Comparison of ENCODE assay signal across 8 cellular contexts in the genomic region with DNA sequence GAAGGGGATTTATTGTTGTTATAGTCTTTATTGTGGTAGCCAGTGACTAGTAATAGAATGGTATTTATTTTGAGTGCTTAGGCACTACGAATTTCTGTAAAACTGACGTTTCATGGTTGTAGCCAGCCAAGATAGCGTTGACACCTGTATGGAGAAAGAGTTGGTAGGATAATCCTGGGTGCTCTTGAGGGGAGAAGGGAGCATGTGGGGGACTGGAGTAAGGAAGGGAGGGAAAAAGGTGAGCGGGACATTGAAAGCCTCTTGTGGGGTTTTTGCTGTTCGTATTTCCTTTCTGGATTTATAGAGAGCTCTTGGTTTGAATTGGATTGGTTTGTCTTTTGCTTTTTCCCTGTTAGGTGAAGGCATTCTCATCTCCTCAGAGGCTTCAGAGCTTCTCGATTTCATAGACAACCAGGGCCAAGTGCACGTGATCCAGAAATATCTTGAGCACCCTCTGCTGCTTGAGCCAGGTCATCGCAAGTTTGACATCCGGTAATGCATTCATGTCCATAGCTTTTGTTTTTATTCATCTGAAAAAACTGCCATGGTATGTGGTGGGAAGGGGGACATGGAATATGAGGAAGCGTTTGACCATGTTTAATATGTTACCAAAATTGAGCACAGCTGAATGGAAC. TPM values are rescaled to one million over a fixed set of nuclear protein-coding genes. Genes with fewer than 3 reads are reported as not detected.
DNase-seq lines count a peak whose midpoint lies in the region; ATAC-seq and TF ChIP-seq lines count a peak whose summit lies in the region.
"Not testable (repeated sequence)": the region's sequence is repeated elsewhere in the genome, so short reads cannot be mapped to it uniquely, and the experiment has no call there.

No MANE protein-coding gene starts in this region.

- WGBS in GM23248 (ENCODE audit: low coverage in 1 of 2, low lambda C conversion rate in 2 of 2, missing lambda C conversion rate in 2 of 2), 2 experiments = 62 to 65% methylated on average over 9 of the region's 10 CpGs
- WGBS in esophagus squamous epithelium, 2 donors = 46 to 51% methylated on average over 6 to 9 of the region's 10 CpGs

- H3F3A ChIP-seq in GM23248 (ENCODE audit: insufficient read depth) = not testable (repeated sequence)

- in situ Hi-C loops in GM23248 (cut with MboI) = not testable (repeated sequence)

- not testable (repeated sequence) for H3K36me3 ChIP-seq in GM23248 (ENCODE audit: low read depth); lower lobe of right lung
- peaks cover 0 to 19% (median 0%) of the 10 kb centered on the region in 3 donors for H3K36me3 ChIP-seq in esophagus squamous epithelium

- TF ChIP-seq POLR2A in esophagus squamous epithelium (IDR thresholded peaks at IDR 0.05) = not testable (repeated sequence)

- peak; percentile 70 to 80 for ATAC-seq in lower lobe of right lung

- H3K9me3 ChIP-seq in GM23248 (ENCODE audit: low read depth); esophagus squamous epithelium; lower lobe of right lung: not testable (repeated sequence)

- not testable (repeated sequence) for H2AFZ ChIP-seq in GM23248

- H3K9ac ChIP-seq in GM23248 = not testable (repeated sequence)

- not testable (repeated sequence) for H3K4me1 ChIP-seq in GM23248 (ENCODE audit: insufficient read depth); esophagus squamous epithelium; lower lobe of right lung

- not testable (repeated sequence) for H3K4me3 ChIP-seq in GM23248, esophagus squamous epithelium, lower lobe of right lung

- not testable (repeated sequence) for H3K27me3 ChIP-seq in GM23248 (replicated peaks; ENCODE audit: insufficient read depth); esophagus squamous epithelium; lower lobe of right lung (ENCODE audit: low read depth)

- not testable (repeated sequence) for H3K9me2 ChIP-seq in GM23248 (ENCODE audit: insufficient read depth)

- H3K4me2 ChIP-seq in GM23248 (ENCODE audit: unreplicated experiment) = not testable (repeated sequence)

- not testable (repeated sequence) for H4K20me1 ChIP-seq in GM23248 (ENCODE audit: insufficient read depth)

- DNase-seq in CD1c-positive myeloid dendritic cell (ENCODE audit: extremely low spot score) (peak; percentile 65), GM23248 (peak; percentile 71), NCI-H1694 treated with DMSO at 0.1 percent for 48 hours (lab: John Stamatoyannopoulos, UW) (peak; percentile 29), T-helper 1 cell (peak in 3 of 5 donors; percentile 11 to 34 (median 33))
- DNase-seq in activated naive CD4-positive, alpha-beta T cell treated with Interleukin-2 at 50 U/mL for 16 hours = peak; percentile 48
- DNase-seq in esophagus squamous epithelium (lab: John Stamatoyannopoulos, UW); lower lobe of right lung: not testable (repeated sequence)
- peak; percentile 21 for DNase-seq in stimulated activated CD8-positive, alpha-beta memory T cell treated with anti-CD3 and anti-CD28 coated beads, Interleukin-15, amount 100 ng/mL, for 1 hour (ENCODE audit: low read depth)

- H3K79me2 ChIP-seq in GM23248 (ENCODE audit: insufficient read depth) = not testable (repeated sequence)

- H3K27ac ChIP-seq in GM23248, esophagus squamous epithelium, lower lobe of right lung: not testable (repeated sequence)

- intact Hi-C loops in esophagus squamous epithelium (cut with DNase I); lower lobe of right lung (cut with DNase I): not testable (repeated sequence)

- TF ChIP-seq CTCF in esophagus squamous epithelium (IDR thresholded peaks at IDR 0.05) = peak in 5 of 6 experiments; percentile 20 to 55 (median 26)
- peak; percentile 44 for TF ChIP-seq CTCF in lower lobe of right lung (IDR thresholded peaks at IDR 0.05)

RNA-seq across cellular contexts. Expression of gene TTL, which starts 19.0 kb away (rescaled TPM):
- 68.4 and 69.7 TPM in 2 replicates for total RNA-seq in GM23248 (2014; rRNA removed; shearing (Covaris generic))
- 11.1 and 11.5 TPM in 2 replicates for polyA plus RNA-seq in GM23248 (2016; fragmentation: Nextera tagmentation; extraction: Ambion mirVana)
- total RNA-seq in esophagus squamous epithelium (10 to 100 TPM; 11.6 to 24.2 (median 21.4) TPM), lower lobe of right lung (48.5 TPM)

RNA-seq across cellular contexts. Expression of gene POLR1B, which starts 41.3 kb away (rescaled TPM):
- total RNA-seq in GM23248 (2014; rRNA removed; shearing (Covaris generic)) = 9.2 and 16.5 TPM in 2 replicates
- polyA plus RNA-seq in GM23248 (2016; fragmentation: Nextera tagmentation; extraction: Ambion mirVana) = 8.2 and 9.8 TPM in 2 replicates
- 10 to 100 TPM; 16.7 to 31.3 (median 21.1) TPM for total RNA-seq in esophagus squamous epithelium
- total RNA-seq in lower lobe of right lung = 12.3 TPM
